ENCODE assay signal across 31 cellular contexts in the genomic region with DNA sequence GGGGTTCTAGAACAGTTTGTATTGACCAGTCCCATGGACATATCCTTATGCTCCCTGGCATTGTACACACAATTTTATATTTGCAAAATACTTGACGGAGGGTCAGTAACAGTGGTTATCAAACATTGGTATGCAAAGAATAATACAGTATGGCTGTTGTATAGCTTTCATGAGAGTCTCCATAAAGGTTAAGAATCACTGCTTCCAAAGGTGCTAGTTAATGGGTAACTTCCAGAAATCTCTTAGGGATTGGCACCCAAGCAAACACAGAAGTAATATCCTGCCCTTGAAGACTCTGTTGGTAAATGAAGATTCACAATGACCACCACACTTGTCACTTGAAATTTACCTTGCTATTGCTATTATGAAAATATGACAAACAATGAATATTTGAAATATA.
"Had no signal": no experiment of that assay in that cellular context is flagged by ENCODE, and none has a peak within 500 bp of the region (broad histone marks: within the 10 kb centered on the region; RNA-seq: fewer than 3 reads in every experiment).

No MANE protein-coding gene starts in this region.

- FAIRE-seq: bronchial epithelial cell, TTC549 had no signal

- ATAC-seq: activated CD4-positive, alpha-beta T cell treated with anti-CD3 and anti-CD28 coated beads for 36 hours; activated CD8-positive, alpha-beta memory T cell treated with anti-CD3 and anti-CD28 coated beads, Interleukin-2, amount 10 ng/mL, durations not matched to agents 7 days and 5 days; activated CD8-positive, alpha-beta T cell treated with anti-CD3 and anti-CD28 coated beads, Interleukin-2, amount 10 ng/mL, durations not matched to agents 7 days and 5 days; activated naive CD8-positive, alpha-beta T cell treated with anti-CD3 and anti-CD28 coated beads, Interleukin-2, amount 50 U/mL, for 24 hours had no signal

- H3K27me3 ChIP-seq: ascending aorta, cardiac muscle cell had no signal

- H3K36me3 ChIP-seq: cardiac muscle cell had no signal

- H3K9me3 ChIP-seq: ascending aorta had no signal

- H3K4me3 ChIP-seq: ascending aorta, cardiac muscle cell had no signal

- DNase-seq: activated B cell treated with CpG ODN at 0.5 μM for 24 hours; activated CD4-positive, alpha-beta memory T cell treated with anti-CD3 and anti-CD28 coated beads, Interleukin-2, amount 10 ng/mL, durations not matched to agents 7 days and 5 days; activated CD4-positive, alpha-beta T cell treated with anti-CD3 and anti-CD28 coated beads for 1 hour; activated CD4-positive, alpha-beta T cell treated with anti-CD3 and anti-CD28 coated beads for 36 hours; activated CD4-positive, alpha-beta T cell treated with anti-CD3 and anti-CD28 coated beads for 48 hours; activated CD4-positive, alpha-beta T cell treated with anti-CD3 and anti-CD28 coated beads, Interleukin-2, amount 10 ng/mL, durations not matched to agents 7 days and 5 days; activated CD4-positive, alpha-beta T cell treated with anti-CD3 and anti-CD28 coated beads, Interleukin-2, amount 50 U/mL, for 48 hours; activated CD8-positive, alpha-beta memory T cell treated with anti-CD3 and anti-CD28 coated beads for 24 hours; activated CD8-positive, alpha-beta memory T cell treated with anti-CD3 and anti-CD28 coated beads, Interleukin-2, amount 10 ng/mL, durations not matched to agents 7 days and 5 days; activated CD8-positive, alpha-beta memory T cell treated with anti-CD3 and anti-CD28 coated beads, Interleukin-2, amount 50 U/mL, for 48 hours; activated CD8-positive, alpha-beta T cell treated with anti-CD3 and anti-CD28 coated beads, Interleukin-2, amount 10 ng/mL, durations not matched to agents 7 days and 5 days; activated effector memory CD4-positive, alpha-beta T cell treated with Interleukin-2 at 50 U/mL for 16 hours; activated gamma-delta T cell; activated naive CD4-positive, alpha-beta T cell treated with anti-CD3 and anti-CD28 coated beads, Interleukin-2, amount 10 ng/mL, durations not matched to agents 7 days and 5 days; activated naive CD4-positive, alpha-beta T cell treated with Interleukin-2 at 50 U/mL for 16 hours; activated naive CD8-positive, alpha-beta T cell treated with anti-CD3 and anti-CD28 coated beads, Interleukin-2, amount 10 ng/mL, durations not matched to agents 7 days and 5 days; activated naive CD8-positive, alpha-beta T cell treated with anti-CD3 and anti-CD28 coated beads, Interleukin-2, amount 50 U/mL, for 24 hours; activated T-cell treated with anti-CD3 and anti-CD28 coated beads, Interleukin-2, amount 50 U/mL, for 24 hours; activated T-cell treated with anti-CD3 and anti-CD28 coated beads, Interleukin-2, amount 50 U/mL, for 48 hours; amygdala; anterior cingulate cortex; caudate nucleus; cerebellar nuclear complex; T-helper 1 cell; T-helper 2 cell; T-helper 9 cell had no signal

- H3K27ac ChIP-seq: ascending aorta, cardiac muscle cell, VCaP had no signal
